In the genomic region with DNA sequence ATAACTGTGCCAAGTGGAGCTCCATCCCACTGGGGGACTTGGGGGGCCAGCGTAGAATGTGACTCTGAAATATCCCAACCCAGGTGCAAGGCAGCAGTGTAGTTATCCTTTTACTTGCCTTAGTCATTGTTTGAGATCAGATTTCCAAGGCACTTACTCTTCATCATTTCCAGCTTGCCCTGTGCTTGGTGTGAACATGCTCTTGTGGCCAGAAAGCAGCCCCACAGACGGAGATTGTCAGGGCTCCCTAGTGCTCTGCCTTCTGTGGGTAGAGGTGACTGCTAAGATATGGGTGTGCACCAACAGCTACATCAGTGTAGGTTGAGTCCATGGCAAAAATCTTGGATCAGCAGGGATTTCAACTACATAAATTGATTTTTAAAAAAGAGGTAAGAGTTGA, we compare ENCODE assay signal across 1 cellular context.
TF ChIP-seq lines count a peak whose summit lies in the region.

No MANE protein-coding gene starts in this region.

TF ChIP-seq in H1, 55 proteins besides CTCF, POLR2A, EP300 and RAD21:
- TF ChIP-seq CHD1 (IDR thresholded peaks at IDR 0.05; ENCODE audit: low read depth, low read length) (no peak), NRF1 (IDR thresholded peaks at IDR 0.05; ENCODE audit: low read depth, low read length) (no peak), POLR2AphosphoS5 (IDR thresholded peaks at IDR 0.05; ENCODE audit: low read depth, low read length) (no peak), RXRA (IDR thresholded peaks at IDR 0.05; ENCODE audit: insufficient read depth, low read depth, low read length) (no peak), TAF1 (IDR thresholded peaks at IDR 0.05; ENCODE audit: low read depth, low read length) (no peak), KDM5A (IDR thresholded peaks at IDR 0.05; ENCODE audit: low read length) (no peak), GTF2F1 (IDR thresholded peaks at IDR 0.05; ENCODE audit: borderline replicate concordance, low read depth, low read length) (no peak), EZH2 (IDR thresholded peaks at IDR 0.05; ENCODE audit: low read depth, low read length, severe bottlenecking) (no peak), CHD2 (IDR thresholded peaks at IDR 0.05; ENCODE audit: low read length) (no peak)
- TF ChIP-seq, protein P1, sequence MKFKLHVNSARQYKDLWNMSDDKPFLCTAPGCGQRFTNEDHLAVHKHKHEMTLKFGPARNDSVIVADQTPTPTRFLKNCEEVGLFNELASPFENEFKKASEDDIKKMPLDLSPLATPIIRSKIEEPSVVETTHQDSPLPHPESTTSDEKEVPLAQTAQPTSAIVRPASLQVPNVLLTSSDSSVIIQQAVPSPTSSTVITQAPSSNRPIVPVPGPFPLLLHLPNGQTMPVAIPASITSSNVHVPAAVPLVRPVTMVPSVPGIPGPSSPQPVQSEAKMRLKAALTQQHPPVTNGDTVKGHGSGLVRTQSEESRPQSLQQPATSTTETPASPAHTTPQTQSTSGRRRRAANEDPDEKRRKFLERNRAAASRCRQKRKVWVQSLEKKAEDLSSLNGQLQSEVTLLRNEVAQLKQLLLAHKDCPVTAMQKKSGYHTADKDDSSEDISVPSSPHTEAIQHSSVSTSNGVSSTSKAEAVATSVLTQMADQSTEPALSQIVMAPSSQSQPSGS (IDR thresholded peaks at IDR 0.05; ENCODE audit: low read length), result no peak
TF ChIP-seq in H1: peak in this region for 0.
